Comparison of ENCODE assay signal across 11 cellular contexts in genomic region chr5:65262590-65263189, GRCh38.
DNase-seq lines count a peak whose midpoint lies in the region; ATAC-seq and TF ChIP-seq lines count a peak whose summit lies in the region.
"Had no signal": no experiment of that assay in that cellular context is flagged by ENCODE, and none has a peak within 500 bp of the region (broad histone marks: within the 10 kb centered on the region; RNA-seq: fewer than 3 reads in every experiment).

No MANE protein-coding gene starts in this region.

- peak; percentile 89 for ATAC-seq in SK-N-SH treated with all-trans-retinoic acid at 6 μM for 48 hours
- ATAC-seq in GM18505 (IDR thresholded peaks at IDR 0.05; ENCODE audit: unreplicated experiment): no peak
- no peak for ATAC-seq in HG02870 (IDR thresholded peaks at IDR 0.05; ENCODE audit: unreplicated experiment)
- no peak for ATAC-seq in HG03139 (IDR thresholded peaks at IDR 0.05; ENCODE audit: unreplicated experiment)
- ATAC-seq: mucosa of descending colon had no signal

- DNase-seq in GM04504 (ENCODE audit: low read depth): peak; percentile 69
- peak; percentile 97 for DNase-seq in fibroblast of the aortic adventitia (ENCODE audit: low read depth)
- DNase-seq in retina: peak; percentile 79
- DNase-seq in activated T-helper 2 cell treated with anti-CD3 and anti-CD28 coated beads, Interferon-gamma antibody, Interleukin-2, Interleukin-4, amounts not matched to agents 10 μg/mL and 5 μg/mL and 100 μg/mL, durations not matched to agents 14 hours and 24 hours and 36 hours (ENCODE audit: low spot score): no peak
- DNase-seq: activated CD4-positive, alpha-beta T cell treated with anti-CD3 and anti-CD28 coated beads, Interleukin-2, amount 10 ng/mL, durations not matched to agents 24 days and 14 days; H9; mucosa of descending colon had no signal

- peaks cover 2% of the 10 kb centered on the region for H3K4me1 Mint-ChIP-seq in activated T-helper 2 cell treated with anti-CD3 and anti-CD28 coated beads, Interferon-gamma antibody, Interleukin-2, Interleukin-4, amounts not matched to agents 10 μg/mL and 5 μg/mL and 100 μg/mL, durations not matched to agents 14 hours and 24 hours and 36 hours (ENCODE audit: low read depth)
- H3K4me1 Mint-ChIP-seq: activated CD4-positive, alpha-beta T cell treated with anti-CD3 and anti-CD28 coated beads, Interleukin-2, amount 10 ng/mL, durations not matched to agents 24 days and 14 days had no signal

- no peak overlapping the region for H3K27ac Mint-ChIP-seq in activated T-helper 2 cell treated with anti-CD3 and anti-CD28 coated beads, Interferon-gamma antibody, Interleukin-2, Interleukin-4, amounts not matched to agents 10 μg/mL and 5 μg/mL and 100 μg/mL, durations not matched to agents 14 hours and 24 hours and 36 hours
- H3K27ac Mint-ChIP-seq: activated CD4-positive, alpha-beta T cell treated with anti-CD3 and anti-CD28 coated beads, Interleukin-2, amount 10 ng/mL, durations not matched to agents 24 days and 14 days had no signal

- no peak for TF ChIP-seq POLR2A in GM18505 (IDR thresholded peaks at IDR 0.05; ENCODE audit: borderline replicate concordance, extremely low read depth, insufficient read depth, insufficient read length)

- peaks cover 5% of the 10 kb centered on the region for H3K27me3 Mint-ChIP-seq in activated T-helper 2 cell treated with anti-CD3 and anti-CD28 coated beads, Interferon-gamma antibody, Interleukin-2, Interleukin-4, amounts not matched to agents 10 μg/mL and 5 μg/mL and 100 μg/mL, durations not matched to agents 14 hours and 24 hours and 36 hours (ENCODE audit: low read depth)

- TF ChIP-seq CTCF in fibroblast of the aortic adventitia (IDR thresholded peaks at IDR 0.05; ENCODE audit: insufficient read depth, low read length): no peak

- no peaks in the 10 kb centered on the region for H3K36me3 Mint-ChIP-seq in activated T-helper 2 cell treated with anti-CD3 and anti-CD28 coated beads, Interferon-gamma antibody, Interleukin-2, Interleukin-4, amounts not matched to agents 10 μg/mL and 5 μg/mL and 100 μg/mL, durations not matched to agents 14 hours and 24 hours and 36 hours (ENCODE audit: low read depth)

- no peak overlapping the region for H3K4me3 Mint-ChIP-seq in activated T-helper 2 cell treated with anti-CD3 and anti-CD28 coated beads, Interferon-gamma antibody, Interleukin-2, Interleukin-4, amounts not matched to agents 10 μg/mL and 5 μg/mL and 100 μg/mL, durations not matched to agents 14 hours and 24 hours and 36 hours (ENCODE audit: low read depth)
- H3K4me3 Mint-ChIP-seq: activated CD4-positive, alpha-beta T cell treated with anti-CD3 and anti-CD28 coated beads, Interleukin-2, amount 10 ng/mL, durations not matched to agents 24 days and 14 days; H9 had no signal

- no peaks in the 10 kb centered on the region for H3K9me3 Mint-ChIP-seq in activated T-helper 2 cell treated with anti-CD3 and anti-CD28 coated beads, Interferon-gamma antibody, Interleukin-2, Interleukin-4, amounts not matched to agents 10 μg/mL and 5 μg/mL and 100 μg/mL, durations not matched to agents 14 hours and 24 hours and 36 hours
- H3K9me3 Mint-ChIP-seq: activated CD4-positive, alpha-beta T cell treated with anti-CD3 and anti-CD28 coated beads, Interleukin-2, amount 10 ng/mL, durations not matched to agents 24 days and 14 days had no signal

- intact Hi-C loops in activated T-helper 2 cell treated with anti-CD3 and anti-CD28 coated beads, Interferon-gamma antibody, Interleukin-2, Interleukin-4, amounts not matched to agents 10 μg/mL and 5 μg/mL and 100 μg/mL, durations not matched to agents 14 hours and 24 hours and 36 hours (cut with micrococcal nuclease): no loop called here

- no peak overlapping the region for H3K4me3 ChIP-seq in fibroblast of the aortic adventitia (ENCODE audit: low read depth, low read length)
- H3K4me3 ChIP-seq: mucosa of descending colon had no signal

TF ChIP-seq in SK-N-SH treated with all-trans-retinoic acid at 6 μM for 48 hours, 23 proteins besides CTCF, POLR2A, EP300 and RAD21:
- TF ChIP-seq RARB (CRISPR knock-in tag; IDR thresholded peaks at IDR 0.05) (no peak), ARNTL (CRISPR knock-in tag; IDR thresholded peaks at IDR 0.05; ENCODE audit: borderline replicate concordance, low read depth) (no peak), ZNF565 (CRISPR knock-in tag; conservative IDR thresholded peaks at IDR 0.05; ENCODE audit: low read depth) (no peak), CSDC2 (CRISPR knock-in tag; IDR thresholded peaks at IDR 0.05) (no peak), ZFP30 (CRISPR knock-in tag; IDR thresholded peaks at IDR 0.05) (no peak), ZFP3 (CRISPR knock-in tag; IDR thresholded peaks at IDR 0.05) (no peak), ESRRG (CRISPR knock-in tag; IDR thresholded peaks at IDR 0.05) (no peak), ISL1 (CRISPR knock-in tag; IDR thresholded peaks at IDR 0.05) (no peak), ZNF8 (CRISPR knock-in tag; IDR thresholded peaks at IDR 0.05) (no peak), ZNF70 (CRISPR knock-in tag; IDR thresholded peaks at IDR 0.05) (no peak), POU6F1 (CRISPR knock-in tag; IDR thresholded peaks at IDR 0.05; ENCODE audit: borderline replicate concordance, low read depth) (no peak), TOX (CRISPR knock-in tag; IDR thresholded peaks at IDR 0.05; ENCODE audit: borderline replicate concordance) (no peak), SNAI2 (CRISPR knock-in tag; IDR thresholded peaks at IDR 0.05) (no peak), OSR1 (CRISPR knock-in tag; IDR thresholded peaks at IDR 0.05) (no peak), PPARA (CRISPR knock-in tag; IDR thresholded peaks at IDR 0.05; ENCODE audit: borderline replicate concordance) (no peak), BACH2 (CRISPR knock-in tag; IDR thresholded peaks at IDR 0.05; ENCODE audit: borderline replicate concordance) (no peak), TCF4 (CRISPR knock-in tag; IDR thresholded peaks at IDR 0.05; ENCODE audit: borderline replicate concordance) (no peak)
- TF ChIP-seq, protein P1, sequence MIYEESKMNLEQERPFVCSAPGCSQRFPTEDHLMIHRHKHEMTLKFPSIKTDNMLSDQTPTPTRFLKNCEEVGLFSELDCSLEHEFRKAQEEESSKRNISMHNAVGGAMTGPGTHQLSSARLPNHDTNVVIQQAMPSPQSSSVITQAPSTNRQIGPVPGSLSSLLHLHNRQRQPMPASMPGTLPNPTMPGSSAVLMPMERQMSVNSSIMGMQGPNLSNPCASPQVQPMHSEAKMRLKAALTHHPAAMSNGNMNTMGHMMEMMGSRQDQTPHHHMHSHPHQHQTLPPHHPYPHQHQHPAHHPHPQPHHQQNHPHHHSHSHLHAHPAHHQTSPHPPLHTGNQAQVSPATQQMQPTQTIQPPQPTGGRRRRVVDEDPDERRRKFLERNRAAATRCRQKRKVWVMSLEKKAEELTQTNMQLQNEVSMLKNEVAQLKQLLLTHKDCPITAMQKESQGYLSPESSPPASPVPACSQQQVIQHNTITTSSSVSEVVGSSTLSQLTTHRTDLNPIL (CRISPR knock-in tag; IDR thresholded peaks at IDR 0.05; ENCODE audit: low read depth): no peak
- TF ChIP-seq, protein P2, sequence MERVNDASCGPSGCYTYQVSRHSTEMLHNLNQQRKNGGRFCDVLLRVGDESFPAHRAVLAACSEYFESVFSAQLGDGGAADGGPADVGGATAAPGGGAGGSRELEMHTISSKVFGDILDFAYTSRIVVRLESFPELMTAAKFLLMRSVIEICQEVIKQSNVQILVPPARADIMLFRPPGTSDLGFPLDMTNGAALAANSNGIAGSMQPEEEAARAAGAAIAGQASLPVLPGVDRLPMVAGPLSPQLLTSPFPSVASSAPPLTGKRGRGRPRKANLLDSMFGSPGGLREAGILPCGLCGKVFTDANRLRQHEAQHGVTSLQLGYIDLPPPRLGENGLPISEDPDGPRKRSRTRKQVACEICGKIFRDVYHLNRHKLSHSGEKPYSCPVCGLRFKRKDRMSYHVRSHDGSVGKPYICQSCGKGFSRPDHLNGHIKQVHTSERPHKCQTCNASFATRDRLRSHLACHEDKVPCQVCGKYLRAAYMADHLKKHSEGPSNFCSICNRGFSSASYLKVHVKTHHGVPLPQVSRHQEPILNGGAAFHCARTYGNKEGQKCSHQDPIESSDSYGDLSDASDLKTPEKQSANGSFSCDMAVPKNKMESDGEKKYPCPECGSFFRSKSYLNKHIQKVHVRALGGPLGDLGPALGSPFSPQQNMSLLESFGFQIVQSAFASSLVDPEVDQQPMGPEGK (CRISPR knock-in tag; IDR thresholded peaks at IDR 0.05; ENCODE audit: borderline replicate concordance): no peak
- TF ChIP-seq, protein P3, sequence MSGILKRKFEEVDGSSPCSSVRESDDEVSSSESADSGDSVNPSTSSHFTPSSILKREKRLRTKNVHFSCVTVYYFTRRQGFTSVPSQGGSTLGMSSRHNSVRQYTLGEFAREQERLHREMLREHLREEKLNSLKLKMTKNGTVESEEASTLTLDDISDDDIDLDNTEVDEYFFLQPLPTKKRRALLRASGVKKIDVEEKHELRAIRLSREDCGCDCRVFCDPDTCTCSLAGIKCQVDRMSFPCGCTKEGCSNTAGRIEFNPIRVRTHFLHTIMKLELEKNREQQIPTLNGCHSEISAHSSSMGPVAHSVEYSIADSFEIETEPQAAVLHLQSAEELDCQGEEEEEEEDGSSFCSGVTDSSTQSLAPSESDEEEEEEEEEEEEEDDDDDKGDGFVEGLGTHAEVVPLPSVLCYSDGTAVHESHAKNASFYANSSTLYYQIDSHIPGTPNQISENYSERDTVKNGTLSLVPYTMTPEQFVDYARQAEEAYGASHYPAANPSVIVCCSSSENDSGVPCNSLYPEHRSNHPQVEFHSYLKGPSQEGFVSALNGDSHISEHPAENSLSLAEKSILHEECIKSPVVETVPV (CRISPR knock-in tag; IDR thresholded peaks at IDR 0.05): no peak
